ENCODE assay signal across 11 cellular contexts in genomic region chr11:111574373-111575230, GRCh38. TPM values are rescaled to one million over a fixed set of nuclear protein-coding genes. Genes with fewer than 3 reads are reported as not detected.
DNase-seq lines count a peak whose midpoint lies in the region; ATAC-seq and TF ChIP-seq lines count a peak whose summit lies in the region.
"Had no signal": no experiment of that assay in that cellular context is flagged by ENCODE, and none has a peak within 500 bp of the region (broad histone marks: within the 10 kb centered on the region; RNA-seq: fewer than 3 reads in every experiment).

No MANE protein-coding gene starts in this region.

- POLR2A ChIA-PET in WTC11 (lab: Charles Lee) = no interaction called here

- intact Hi-C loops in aorta (cut with DNase I) = no loop called here

- H3K27me3 Mint-ChIP-seq in WTC11 (ENCODE audit: low read depth) = no peaks in the 10 kb centered on the region
- H3K27me3 Mint-ChIP-seq in memory B cell = peaks cover 5% of the 10 kb centered on the region

- H3K9me3 ChIP-seq in BLaER1 (no peaks in the 10 kb centered on the region), aorta (ENCODE audit: control insufficient read depth, low read length) (no peaks in the 10 kb centered on the region)
- H3K9me3 ChIP-seq: gastroesophageal sphincter, neutrophil had no signal

- H4K20me1 ChIP-seq in BLaER1 = no peaks in the 10 kb centered on the region

- ATAC-seq in GM18867 (IDR thresholded peaks at IDR 0.05; ENCODE audit: unreplicated experiment) = peak; percentile 59
- ATAC-seq in WTC11 = peak; percentile 66
- peak; percentile 43 for ATAC-seq in memory B cell (ENCODE audit: low read depth)
- no peak for ATAC-seq in GM18520 (IDR thresholded peaks at IDR 0.05; ENCODE audit: unreplicated experiment)
- no peak for ATAC-seq in HG03025 (IDR thresholded peaks at IDR 0.05; ENCODE audit: low FRiP score, unreplicated experiment)
- ATAC-seq in aorta (ENCODE audit: low FRiP score) = no peak
- ATAC-seq: gastroesophageal sphincter had no signal

- DNase-seq in WTC11 (ENCODE audit: low spot score) (no peak), memory B cell (ENCODE audit: low spot score in 2 of 2) (no peak), AG08396 (ENCODE audit: low spot score) (no peak), aorta (no peak)

- H3K4me3 ChIP-seq in BLaER1 (peak overlapping the region; percentile 22), aorta (ENCODE audit: low read length in 2 of 2) (peak overlapping the region in 1 of 2 donors; percentile 20)
- H3K4me3 ChIP-seq: gastroesophageal sphincter had no signal

- CTCF ChIA-PET in WTC11 (lab: Charles Lee) = no interaction called here

- H3K4me1 Mint-ChIP-seq in WTC11 = no peaks in the 10 kb centered on the region
- H3K4me1 Mint-ChIP-seq in memory B cell = no peaks in the 10 kb centered on the region

- H3K4me3 Mint-ChIP-seq in WTC11 (no peak overlapping the region), memory B cell (peak overlapping the region; percentile 42)
- H3K4me3 Mint-ChIP-seq: activated naive CD8-positive, alpha-beta T cell had no signal

- H3K27me3 ChIP-seq in BLaER1 = no peaks in the 10 kb centered on the region
- no peaks in the 10 kb centered on the region for H3K27me3 ChIP-seq in aorta (ENCODE audit: control insufficient read depth in 1 of 2, insufficient read depth in 2 of 2, low read length in 1 of 2)
- H3K27me3 ChIP-seq: gastroesophageal sphincter had no signal

- no peak for TF ChIP-seq CTCF in WTC11 (IDR thresholded peaks at IDR 0.05)

- peak overlapping the region; percentile 20 for H3K9ac ChIP-seq in BLaER1

- H3K4me1 ChIP-seq in BLaER1 (peaks cover 6% of the 10 kb centered on the region), aorta (ENCODE audit: control insufficient read depth in 1 of 2, insufficient read depth in 2 of 2, low read length in 2 of 2) (peaks cover 0 to 6% of the 10 kb centered on the region in 2 donors)

- peak overlapping the region; percentile 64 for H3K4me2 ChIP-seq in BLaER1

- H3K9me3 Mint-ChIP-seq in WTC11 (no peaks in the 10 kb centered on the region), memory B cell (no peaks in the 10 kb centered on the region)

- H3K27ac Mint-ChIP-seq in WTC11 (no peak overlapping the region), memory B cell (no peak overlapping the region)
- H3K27ac Mint-ChIP-seq: activated naive CD8-positive, alpha-beta T cell had no signal

- H3K36me3 ChIP-seq in BLaER1 = no peaks in the 10 kb centered on the region
- no peaks in the 10 kb centered on the region for H3K36me3 ChIP-seq in aorta (ENCODE audit: control insufficient read depth in 1 of 2, insufficient read depth in 2 of 2, low read length in 1 of 2)
- H3K36me3 ChIP-seq: gastroesophageal sphincter, neutrophil had no signal

- 28 to 29% methylated on average over 7 of the region's 7 CpGs for WGBS in aorta, 2 donors

- H3K27ac ChIP-seq in BLaER1 (no peak overlapping the region), aorta (ENCODE audit: low read depth in 1 of 2, low read length in 2 of 2) (no peak overlapping the region)
- H3K27ac ChIP-seq: neutrophil had no signal

- H3K36me3 Mint-ChIP-seq in WTC11 (no peaks in the 10 kb centered on the region), memory B cell (no peaks in the 10 kb centered on the region)
- H3K36me3 Mint-ChIP-seq: activated naive CD8-positive, alpha-beta T cell had no signal

TF ChIP-seq in WTC11, 78 proteins besides CTCF, POLR2A, EP300 and RAD21:
- no peak for TF ChIP-seq NR3C1 (CRISPR knock-in tag; conservative IDR thresholded peaks at IDR 0.05; ENCODE audit: low read depth)
- TF ChIP-seq TP53 (CRISPR knock-in tag; IDR thresholded peaks at IDR 0.05) = no peak
- no peak for TF ChIP-seq E2F5 (CRISPR knock-in tag; IDR thresholded peaks at IDR 0.05)
- no peak for TF ChIP-seq EMX1 (CRISPR knock-in tag; IDR thresholded peaks at IDR 0.05)
- no peak for TF ChIP-seq JAZF1 (CRISPR knock-in tag; IDR thresholded peaks at IDR 0.05)
- no peak for TF ChIP-seq FOXK1 (CRISPR knock-in tag; IDR thresholded peaks at IDR 0.05)
- no peak for TF ChIP-seq ATF6 (CRISPR knock-in tag; IDR thresholded peaks at IDR 0.05)
- TF ChIP-seq ERG (CRISPR knock-in tag; IDR thresholded peaks at IDR 0.05) = no peak
- no peak for TF ChIP-seq FOXJ3 (CRISPR knock-in tag; IDR thresholded peaks at IDR 0.05; ENCODE audit: borderline replicate concordance)
- no peak for TF ChIP-seq FOXP1 (CRISPR knock-in tag; IDR thresholded peaks at IDR 0.05; ENCODE audit: borderline replicate concordance)

RNA-seq across cellular contexts. Expression of gene SIK2, which starts 27.6 kb away (rescaled TPM):
- total RNA-seq in WTC11 (2021) (6.7 to 8.6 TPM (median 7.2 TPM) in 3 replicates), aorta (10 to 100 TPM; 13.0 to 21.9 TPM)
- 1 to 10 TPM; 3.5 to 8.6 TPM for polyA plus RNA-seq in aorta

RNA-seq across cellular contexts. Expression of gene LAYN, which starts 34.1 kb away (rescaled TPM):
- 3.0 to 3.7 TPM (median 3.6 TPM) in 3 replicates for total RNA-seq in WTC11 (2021)
- 10 to 100 TPM; 20.8 to 23.1 TPM for total RNA-seq in aorta
- 10 to 100 TPM; 17.6 to 30.2 TPM for polyA plus RNA-seq in aorta

Comparison
In these comparisons a context has a peak if more than half of its experiments do, and no peak if none do; other contexts are left out.
1. ATAC-seq: peak in GM18867 (single experiment), WTC11 (single experiment) and memory B cell (single experiment); none in GM18520 (single experiment), HG03025 (single experiment) and aorta (single experiment).